Comparison of ENCODE assay signal across 32 cellular contexts in the genomic region with DNA sequence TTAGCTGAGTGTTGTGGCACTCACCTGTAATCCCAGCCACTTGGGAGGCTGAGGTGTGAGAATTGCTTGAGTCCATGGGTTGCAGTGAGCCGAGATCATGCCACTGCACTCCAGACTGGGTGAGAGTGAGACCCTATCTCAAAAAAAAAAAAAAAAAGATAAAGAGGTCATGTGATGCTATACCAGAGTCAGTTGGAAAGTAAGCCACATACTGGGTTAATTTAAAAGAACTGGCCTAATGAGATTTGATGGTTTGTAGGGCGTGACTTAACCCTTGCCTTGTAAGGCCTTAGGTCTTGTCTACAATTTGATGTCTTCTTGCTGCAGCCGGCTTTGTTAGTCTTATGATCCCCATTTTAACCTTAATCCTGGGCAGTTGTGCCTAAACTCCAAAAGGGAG.
"Had no signal": no experiment of that assay in that cellular context is flagged by ENCODE, and none has a peak within 500 bp of the region (broad histone marks: within the 10 kb centered on the region; RNA-seq: fewer than 3 reads in every experiment).

No MANE protein-coding gene starts in this region.

- DNase-seq: activated CD4-positive, alpha-beta T cell treated with anti-CD3 and anti-CD28 coated beads for 1 hour; activated CD4-positive, alpha-beta T cell treated with anti-CD3 and anti-CD28 coated beads, Interleukin-2, amount 50 U/mL, for 1 hour; activated CD8-positive, alpha-beta T cell treated with anti-CD3 and anti-CD28 coated beads for 36 hours; activated effector memory CD4-positive, alpha-beta T cell treated with Interleukin-2 at 50 U/mL for 16 hours; activated naive CD4-positive, alpha-beta T cell treated with Interleukin-2 at 50 U/mL for 16 hours; activated naive CD8-positive, alpha-beta T cell treated with anti-CD3 and anti-CD28 coated beads for 36 hours; activated T-cell treated with anti-CD3 and anti-CD28 coated beads, Interleukin-2, amount 50 U/mL, for 72 hours; aorta; body of pancreas; colonic mucosa; effector CD8-positive, alpha-beta T cell; erythroblast; gastrocnemius medialis; glutamatergic neuron; islet precursor cell; left ventricle myocardium inferior; naive thymus-derived CD4-positive, alpha-beta T cell; ovary; retina; sigmoid colon; small intestine; stimulated activated CD4-positive, alpha-beta T cell treated with anti-CD3 and anti-CD28 coated beads, Interleukin-1b, Interleukin-23, amount 100 ng/mL, for 48 hours; stimulated activated CD4-positive, alpha-beta T cell treated with anti-CD3 and anti-CD28 coated beads, Interleukin-4, amount 100 ng/mL, for 4 hours; stimulated activated CD8-positive, alpha-beta memory T cell treated with anti-CD3 and anti-CD28 coated beads, Interleukin-4, amount 100 ng/mL, for 48 hours; stimulated activated naive CD8-positive, alpha-beta T cell treated with anti-CD3 and anti-CD28 coated beads, Interleukin-15, amount 100 ng/mL, for 72 hours; substantia nigra; upper lobe of right lung had no signal

- FAIRE-seq: small intestine, TTC549 had no signal

- ATAC-seq: activated CD8-positive, alpha-beta T cell treated with anti-CD3 and anti-CD28 coated beads for 36 hours; activated T-cell treated with anti-CD3 and anti-CD28 coated beads, Interleukin-2, amount 50 U/mL, for 72 hours; body of pancreas; gastrocnemius medialis; naive thymus-derived CD4-positive, alpha-beta T cell; stimulated activated memory B cell treated with anti-CD40 and anti-IgM and Interleukin-4, amounts not matched to agents 10 μg/mL and 1 μg/mL and 100 μg/mL, for 72 hours; stimulated activated naive CD8-positive, alpha-beta T cell treated with anti-CD3 and anti-CD28 coated beads, Interleukin-15, amount 100 ng/mL, for 72 hours; upper lobe of right lung had no signal

- H3K4me3 ChIP-seq: adrenal gland, body of pancreas, colonic mucosa, gastrocnemius medialis, left ventricle myocardium inferior, lung, ovary, prostate gland, sigmoid colon, upper lobe of right lung had no signal

- H3K36me3 ChIP-seq: colonic mucosa, ovary, prostate gland, sigmoid colon, upper lobe of right lung had no signal

- H3K9me3 ChIP-seq: adrenal gland, body of pancreas, colonic mucosa, gastrocnemius medialis, left ventricle myocardium inferior, ovary, prostate gland, sigmoid colon, upper lobe of right lung had no signal

- H3K27ac ChIP-seq: adrenal gland, body of pancreas, colonic mucosa, gastrocnemius medialis, left ventricle myocardium inferior, ovary, prostate gland, sigmoid colon, upper lobe of right lung had no signal

- H3K27me3 ChIP-seq: adrenal gland, body of pancreas, colonic mucosa, gastrocnemius medialis, ovary, sigmoid colon, upper lobe of right lung had no signal
